In genomic region chr20:23425129-23425528, GRCh38 we compare ENCODE assay signal across 16 cellular contexts. TPM values are rescaled to one million over a fixed set of nuclear protein-coding genes. Genes with fewer than 3 reads are reported as not detected.
A peak's percentile ranks its signal among the peaks of the same experiment; 100 is the strongest.
DNase-seq lines count a peak whose midpoint lies in the region; ATAC-seq, FAIRE-seq and TF ChIP-seq lines count a peak whose summit lies in the region.
"Had no signal": no experiment of that assay in that cellular context is flagged by ENCODE, and none has a peak within 500 bp of the region (broad histone marks: within the 10 kb centered on the region; RNA-seq: fewer than 3 reads in every experiment).

No MANE protein-coding gene starts in this region.

- intact Hi-C loops in PC-3 (cut with micrococcal nuclease) = no loop called here
- intact Hi-C loops in esophagus squamous epithelium (cut with DNase I) = no loop called here

- no peak for DNase-seq in PC-3
- DNase-seq in epithelial cell of prostate (ENCODE audit: low read depth, low spot score) = no peak
- no peak for DNase-seq in neuronal stem cell (ENCODE audit: low spot score)
- DNase-seq in D721Med (ENCODE audit: insufficient read length, low spot score) = no peak
- DNase-seq in esophagus squamous epithelium (lab: John Stamatoyannopoulos, UW) = no peak
- no peak for DNase-seq in endothelial cell (ENCODE audit: low spot score)
- DNase-seq: 8988T; AML-193; C1 segment of cervical spinal cord; CD4-positive, alpha-beta T cell; DND-41; GF-D8 had no signal

- POLR2A ChIA-PET in PC-3 (lab: Charles Lee; ENCODE audit: unreplicated experiment) = no interaction called here

- WGBS in neuronal stem cell (ENCODE audit: extremely low coverage in 2 of 2, insufficient read length in 2 of 2, insufficient replicate concordance in 1 of 2), 2 donors = no CpG with 5 or more reads among the region's 9 CpGs
- WGBS in esophagus squamous epithelium, 2 donors = 85 to 88% methylated on average over 9 of the region's 9 CpGs

- peaks cover 4% of the 10 kb centered on the region for H3K4me1 Mint-ChIP-seq in endothelial cell (ENCODE audit: unreplicated experiment)

- BruUV-seq in PC-3 (replicated peaks; lab: Mats Ljungman, UMichigan) = no TSS peak

- no peak for TF ChIP-seq POLR2A in esophagus squamous epithelium (IDR thresholded peaks at IDR 0.05)

- no peak overlapping the region for H3K4me3 ChIP-seq in BLaER1
- H3K4me3 ChIP-seq in PC-3 (ENCODE audit: low read length) = no peak overlapping the region
- H3K4me3 ChIP-seq in neuronal stem cell (ENCODE audit: low read length in 2 of 2) = no peak overlapping the region
- no peak overlapping the region for H3K4me3 ChIP-seq in esophagus squamous epithelium

- no peaks in the 10 kb centered on the region for H3K36me3 ChIP-seq in BLaER1
- H3K36me3 ChIP-seq in PC-3 (ENCODE audit: low read depth, low read length) = no peaks in the 10 kb centered on the region
- H3K36me3 ChIP-seq in neuronal stem cell (replicated peaks in 1 of 2; ENCODE audit: control insufficient read depth in 2 of 2, insufficient read depth in 2 of 2, low read length in 2 of 2) = no peaks in the 10 kb centered on the region
- H3K36me3 ChIP-seq in esophagus squamous epithelium = no peaks in the 10 kb centered on the region

- no peak for ATAC-seq in PC-3
- ATAC-seq: HCT116 had no signal

- H3K14ac ChIP-seq in neuronal stem cell (ENCODE audit: low read length) = no peak overlapping the region

- H3K18ac ChIP-seq in neuronal stem cell (ENCODE audit: low read length) = peak overlapping the region; percentile 18

- CTCF ChIA-PET in PC-3 (lab: Charles Lee) = interaction anchor here (0.6 kb wide), 1 partner anchor 22 kb away, joined by 3 read pairs; no protein-coding TSS in a partner anchor

- H3K9ac ChIP-seq in BLaER1 = no peak overlapping the region
- H3K9ac ChIP-seq in PC-3 (ENCODE audit: low read length) = no peak overlapping the region
- H3K9ac ChIP-seq in neuronal stem cell (ENCODE audit: low read depth, low read length, poor library complexity) = no peak overlapping the region

- H4K91ac ChIP-seq in neuronal stem cell (ENCODE audit: low read depth, low read length, poor library complexity) = no peak overlapping the region

- no peak for TF ChIP-seq CTCF in PC-3 (conservative IDR thresholded peaks at IDR 0.05; ENCODE audit: low read depth, low read length)
- TF ChIP-seq CTCF in D721Med (IDR thresholded peaks at IDR 0.05; ENCODE audit: insufficient read depth, missing control alignments) = no peak
- no peak for TF ChIP-seq CTCF in esophagus squamous epithelium (IDR thresholded peaks at IDR 0.05)
- no peak for TF ChIP-seq CTCF in endothelial cell (IDR thresholded peaks at IDR 0.05; ENCODE audit: unreplicated experiment)

- H3K9me3 ChIP-seq in BLaER1 = no peaks in the 10 kb centered on the region
- no peaks in the 10 kb centered on the region for H3K9me3 ChIP-seq in PC-3 (ENCODE audit: low read length)
- H3K9me3 ChIP-seq in neuronal stem cell (replicated peaks in 1 of 2; ENCODE audit: control insufficient read depth in 2 of 2, insufficient read depth in 1 of 2, low read depth in 1 of 2, low read length in 2 of 2) = no peaks in the 10 kb centered on the region
- H3K9me3 ChIP-seq in esophagus squamous epithelium = no peaks in the 10 kb centered on the region

- no peaks in the 10 kb centered on the region for H3K9me2 ChIP-seq in PC-3 (replicated peaks; ENCODE audit: low read length)

- H3K79me1 ChIP-seq in neuronal stem cell (ENCODE audit: low read depth, low read length) = peaks cover 7% of the 10 kb centered on the region

- H3K23ac ChIP-seq in neuronal stem cell (ENCODE audit: low read depth, low read length, poor library complexity) = no peak overlapping the region

- H3F3A ChIP-seq in PC-3 (ENCODE audit: low read length, unreplicated experiment) = no peaks in the 10 kb centered on the region

- H2AFZ ChIP-seq in PC-3 (ENCODE audit: low read length) = peak overlapping the region; percentile 14; the same call in 1 of the 2 replicates
- peak overlapping the region; percentile 8 for H2AFZ ChIP-seq in neuronal stem cell (ENCODE audit: low read length)

- no peak overlapping the region for H3K4me3 Mint-ChIP-seq in endothelial cell (ENCODE audit: unreplicated experiment)
- H3K4me3 Mint-ChIP-seq: CD4-positive, alpha-beta T cell had no signal

- no peak overlapping the region for H3K4ac ChIP-seq in neuronal stem cell (ENCODE audit: low read length)

- peaks cover 19% of the 10 kb centered on the region for H3K4me1 ChIP-seq in BLaER1
- peaks cover 4% of the 10 kb centered on the region; the same call in 1 of the 2 replicates for H3K4me1 ChIP-seq in PC-3 (ENCODE audit: insufficient read depth, low read length)
- H3K4me1 ChIP-seq in neuronal stem cell (ENCODE audit: control insufficient read depth in 2 of 2, insufficient read depth in 1 of 2, low read depth in 1 of 2, low read length in 2 of 2) = peaks cover 0 to 2% of the 10 kb centered on the region in 2 donors
- H3K4me1 ChIP-seq in esophagus squamous epithelium = peaks cover 0 to 10% (median 4%) of the 10 kb centered on the region in 3 donors

- no peak overlapping the region for H2BK120ac ChIP-seq in neuronal stem cell (ENCODE audit: low read depth, low read length)

- H3K4me2 ChIP-seq in BLaER1 (peak overlapping the region; percentile 74), PC-3 (ENCODE audit: low read length) (no peak overlapping the region), neuronal stem cell (ENCODE audit: insufficient read depth, low read length, poor library complexity, severe bottlenecking) (no peak overlapping the region)

- no peak overlapping the region for H2BK15ac ChIP-seq in neuronal stem cell (ENCODE audit: low read length)

- H2BK12ac ChIP-seq in neuronal stem cell (ENCODE audit: low read length) = no peak overlapping the region

- H3K27me3 Mint-ChIP-seq in endothelial cell (ENCODE audit: unreplicated experiment) = no peaks in the 10 kb centered on the region

- H2BK5ac ChIP-seq in neuronal stem cell (ENCODE audit: low read length) = no peak overlapping the region

- H3K27ac ChIP-seq in BLaER1 (peak overlapping the region; percentile 16; the same call in 1 of the 2 replicates), PC-3 (ENCODE audit: low read length) (no peak overlapping the region), epithelial cell of prostate (peak overlapping the region; percentile 59), neuronal stem cell (replicated peaks; ENCODE audit: low read length) (no peak overlapping the region), esophagus squamous epithelium (no peak overlapping the region)

- peaks cover 2% of the 10 kb centered on the region for H4K20me1 ChIP-seq in BLaER1
- no peaks in the 10 kb centered on the region for H4K20me1 ChIP-seq in PC-3 (ENCODE audit: low read length)

- peaks cover 5% of the 10 kb centered on the region for H3K36me3 Mint-ChIP-seq in endothelial cell (ENCODE audit: low read depth, unreplicated experiment)

- no peak overlapping the region for H2AK5ac ChIP-seq in neuronal stem cell (ENCODE audit: low read depth, low read length)

- no peak overlapping the region for H3K27ac Mint-ChIP-seq in endothelial cell (ENCODE audit: unreplicated experiment)
- H3K27ac Mint-ChIP-seq: CD4-positive, alpha-beta T cell had no signal

- H3K9me3 Mint-ChIP-seq in endothelial cell (ENCODE audit: unreplicated experiment) = no peaks in the 10 kb centered on the region
- H3K9me3 Mint-ChIP-seq: CD4-positive, alpha-beta T cell had no signal

- peaks cover 11% of the 10 kb centered on the region for H3K79me2 ChIP-seq in PC-3 (ENCODE audit: low read length)

- H3K27me3 ChIP-seq in BLaER1 (no peaks in the 10 kb centered on the region), PC-3 (ENCODE audit: low read length) (no peaks in the 10 kb centered on the region), neuronal stem cell (ENCODE audit: control insufficient read depth in 3 of 3, insufficient read depth in 3 of 3, low read depth in 1 of 3, low read length in 3 of 3) (peaks cover 0 to 4% (median 0%) of the 10 kb centered on the region in 3 experiments), esophagus squamous epithelium (no peaks in the 10 kb centered on the region)

- no peak overlapping the region for H4K8ac ChIP-seq in neuronal stem cell (ENCODE audit: low read depth, low read length)

- FAIRE-seq in D721Med (lab: Jason Lieb, UNC) = no peak
- FAIRE-seq: H54, HTR-8/SVneo had no signal

RNA-seq across cellular contexts. Expression of gene NAPB, which starts 3.8 kb away (rescaled TPM):
- total RNA-seq in PC-3 (2014; rRNA removed) (5.0 and 7.8 TPM in 2 replicates), esophagus squamous epithelium (10 to 100 TPM in 1 of 4 donors, 1 to 10 TPM in 3; 7.7 to 16.0 (median 8.7) TPM), endothelial cell (ENCODE audit: unreplicated experiment) (9.6 TPM)
- polyA plus RNA-seq in neuronal stem cell (2013, experiment 1 of 2) = 5.9 TPM
- 6.0 TPM for polyA plus RNA-seq in neuronal stem cell (2013, experiment 2 of 2)

RNA-seq across cellular contexts. Expression of gene CSTL1, which starts 14.4 kb away (rescaled TPM):
- total RNA-seq in PC-3 (2014; rRNA removed) (not detected in 2 replicates), esophagus squamous epithelium (not detected), endothelial cell (ENCODE audit: unreplicated experiment) (not detected)
- not detected for polyA plus RNA-seq in neuronal stem cell (2013, experiment 1 of 2)
- polyA plus RNA-seq in neuronal stem cell (2013, experiment 2 of 2) = not detected
- total RNA-seq: CD4-positive, alpha-beta T cell had no signal

RNA-seq across cellular contexts. Expression of gene CST11, which starts 27.5 kb away (rescaled TPM):
- total RNA-seq in PC-3 (2014; rRNA removed) (not detected in 2 replicates), esophagus squamous epithelium (not detected), endothelial cell (ENCODE audit: unreplicated experiment) (not detected)
- polyA plus RNA-seq in neuronal stem cell (2013, experiment 1 of 2) = not detected
- polyA plus RNA-seq in neuronal stem cell (2013, experiment 2 of 2) = not detected
- total RNA-seq: CD4-positive, alpha-beta T cell had no signal

Comparison
In these comparisons a context has a peak if more than half of its experiments do, and no peak if none do; other contexts are left out.
1. H3K27ac ChIP-seq: peak in BLaER1 (single experiment) and epithelial cell of prostate (single experiment); none in PC-3 (single experiment), neuronal stem cell (single experiment) and esophagus squamous epithelium (0 of 4).